In genomic region chr6:18503588-18504231, GRCh38 we compare ENCODE assay signal across 8 cellular contexts.
DNase-seq lines count a peak whose midpoint lies in the region; ATAC-seq and TF ChIP-seq lines count a peak whose summit lies in the region.

No MANE protein-coding gene starts in this region.

- H3K36me3 Mint-ChIP-seq in stimulated activated effector memory CD8-positive, alpha-beta T cell treated with anti-CD3 and anti-CD28 coated beads, Interleukin-12 subunit alpha, Interleukin-12 subunit beta, amount 100 ng/mL, for 72 hours, result no peaks in the 10 kb centered on the region

- H3K4me3 Mint-ChIP-seq in stimulated activated effector memory CD8-positive, alpha-beta T cell treated with anti-CD3 and anti-CD28 coated beads, Interleukin-12 subunit alpha, Interleukin-12 subunit beta, amount 100 ng/mL, for 72 hours, result no peak overlapping the region

- no peaks in the 10 kb centered on the region for H3F3A ChIP-seq in SK-N-SH (replicated peaks; ENCODE audit: insufficient read depth)

- peak; percentile 97 for TF ChIP-seq CTCF in AG09309 (IDR thresholded peaks at IDR 0.05; ENCODE audit: control insufficient read depth, insufficient read depth, low read depth, low read length, missing control alignments)
- TF ChIP-seq CTCF in GM12874 (IDR thresholded peaks at IDR 0.05; ENCODE audit: insufficient read depth, low read depth, low read length), result peak; percentile 80
- TF ChIP-seq CTCF in SK-N-SH (IDR thresholded peaks at IDR 0.05), result peak; percentile 94
- TF ChIP-seq CTCF in coronary artery (IDR thresholded peaks at IDR 0.05), result peak; percentile 70
- peak; percentile 80 to 83 for TF ChIP-seq CTCF in left lung (IDR thresholded peaks at IDR 0.05)

- H3K36me3 ChIP-seq in SK-N-SH (replicated peaks in 1 of 2; ENCODE audit: control insufficient read depth in 1 of 2, insufficient read depth in 2 of 2, low read length in 1 of 2), result no peaks in the 10 kb centered on the region
- H3K36me3 ChIP-seq in left lung, result no peaks in the 10 kb centered on the region

- TF ChIP-seq RAD21 in SK-N-SH (IDR thresholded peaks at IDR 0.05; ENCODE audit: low read length), result peak; percentile 98

- CTCF ChIA-PET in SK-N-SH (lab: Yijun Ruan, JAX), result interaction anchor here (0.7 to 3.2 kb wide), 31 partner anchors 9 to 1347 kb away, joined by 3 to 32 read pairs (median 4); partner anchors contain the start of gene RNF144B

- POLR2A ChIA-PET in SK-N-SH (lab: Yijun Ruan, JAX), result no interaction called here

- 40% methylated on average over 11 of the region's 11 CpGs for WGBS in SK-N-SH (ENCODE audit: low lambda C conversion rate)

- no peak overlapping the region for H3K27ac Mint-ChIP-seq in stimulated activated effector memory CD8-positive, alpha-beta T cell treated with anti-CD3 and anti-CD28 coated beads, Interleukin-12 subunit alpha, Interleukin-12 subunit beta, amount 100 ng/mL, for 72 hours

- no peaks in the 10 kb centered on the region for H4K20me1 ChIP-seq in SK-N-SH (ENCODE audit: insufficient read depth)

- no peaks in the 10 kb centered on the region for H3K27me3 ChIP-seq in SK-N-SH (ENCODE audit: insufficient read depth)
- H3K27me3 ChIP-seq in left lung, result no peaks in the 10 kb centered on the region

- H3K9me3 ChIP-seq in SK-N-SH (no peaks in the 10 kb centered on the region), left lung (no peaks in the 10 kb centered on the region)

- intact Hi-C loops in left lung (cut with DNase I), result loop anchor here in 1 of 2 donors (2.0 kb wide), 1 partner anchor 179 kb away; no protein-coding TSS in a partner anchor

- H3K79me2 ChIP-seq in SK-N-SH (ENCODE audit: insufficient read depth), result no peaks in the 10 kb centered on the region

- H3K9me2 ChIP-seq in SK-N-SH, result no peaks in the 10 kb centered on the region

- peak overlapping the region; percentile 18; the same call in 1 of the 2 replicates for H3K4me3 ChIP-seq in AG09309 (ENCODE audit: control insufficient read depth, low read depth, low read length)
- peak overlapping the region; percentile 9 to 19; a peak in 2 of 4 replicates for H3K4me3 ChIP-seq in SK-N-SH (ENCODE audit: low read depth in 2 of 2, low read length in 1 of 2)
- peak overlapping the region; percentile 57 for H3K4me3 ChIP-seq in coronary artery
- H3K4me3 ChIP-seq in left lung, result peak overlapping the region; percentile 16 to 18

- DNase-seq in AG09309 (ENCODE audit: low read depth), result peak; percentile 33
- peak; percentile 77 for DNase-seq in NCI-H1092 treated with DMSO at 0.1 percent for 48 hours (lab: John Stamatoyannopoulos, UW)
- peak; percentile 52 for DNase-seq in SK-N-SH
- no peak for DNase-seq in coronary artery (ENCODE audit: low spot score)
- DNase-seq in left lung, result peak in 1 of 2 donors; percentile 58
- DNase-seq in stimulated activated effector memory CD8-positive, alpha-beta T cell treated with anti-CD3 and anti-CD28 coated beads, Interleukin-12 subunit alpha, Interleukin-12 subunit beta, amount 100 ng/mL, for 72 hours (ENCODE audit: low spot score in 2 of 2), result no peak

- no peak overlapping the region for H3K9ac ChIP-seq in SK-N-SH

- no peak for TF ChIP-seq EP300 in SK-N-SH (IDR thresholded peaks at IDR 0.05; ENCODE audit: borderline replicate concordance in 1 of 2, low read depth in 1 of 2, low read length in 1 of 2)

- H3K4me1 Mint-ChIP-seq in stimulated activated effector memory CD8-positive, alpha-beta T cell treated with anti-CD3 and anti-CD28 coated beads, Interleukin-12 subunit alpha, Interleukin-12 subunit beta, amount 100 ng/mL, for 72 hours, result no peaks in the 10 kb centered on the region

- H3K27ac ChIP-seq in SK-N-SH (ENCODE audit: low read depth in 2 of 2, low read length in 1 of 2) (no peak overlapping the region; a peak in 1 of 4 replicates), coronary artery (peak overlapping the region in 1 of 2 donors; percentile 63), left lung (peak overlapping the region; percentile 21 to 74)

- H3K9me3 Mint-ChIP-seq in stimulated activated effector memory CD8-positive, alpha-beta T cell treated with anti-CD3 and anti-CD28 coated beads, Interleukin-12 subunit alpha, Interleukin-12 subunit beta, amount 100 ng/mL, for 72 hours, result no peaks in the 10 kb centered on the region

- H3K4me1 ChIP-seq in SK-N-SH (ENCODE audit: control insufficient read depth in 1 of 2, insufficient read depth in 2 of 2, low read depth in 1 of 2, low read length in 1 of 2), result peaks cover 4 to 6% of the 10 kb centered on the region in 2 experiments; a peak in 2 of 4 replicates
- peaks cover 7 to 29% of the 10 kb centered on the region in 2 donors for H3K4me1 ChIP-seq in left lung

- ATAC-seq in HG02623 (IDR thresholded peaks at IDR 0.05; ENCODE audit: unreplicated experiment) (peak; percentile 64), left lung (peak; percentile 95)
- ATAC-seq in stimulated activated effector memory CD8-positive, alpha-beta T cell treated with anti-CD3 and anti-CD28 coated beads, Interleukin-12 subunit alpha, Interleukin-12 subunit beta, amount 100 ng/mL, for 72 hours, result peak; percentile 48

- H3K4me2 ChIP-seq in SK-N-SH, result no peak overlapping the region

- peak overlapping the region; percentile 85 for H2AFZ ChIP-seq in SK-N-SH (ENCODE audit: low read depth)

TF ChIP-seq in SK-N-SH, 30 proteins besides CTCF, POLR2A, EP300 and RAD21:
- TF ChIP-seq SMC3 (IDR thresholded peaks at IDR 0.05; ENCODE audit: low read depth, low read length), result peak; percentile 98
- peak; percentile 57 for TF ChIP-seq GABPA (IDR thresholded peaks at IDR 0.05; ENCODE audit: low read depth)
- TF ChIP-seq TAF1 (IDR thresholded peaks at IDR 0.05; ENCODE audit: borderline replicate concordance, low read depth, low read length), result no peak

Comparison
In these comparisons a context has a peak if more than half of its experiments do, and no peak if none do; other contexts are left out.
1. DNase-seq: peak in AG09309 (single experiment), NCI-H1092 treated with DMSO at 0.1 percent for 48 hours (single experiment) and SK-N-SH (single experiment); none in coronary artery (single experiment) and stimulated activated effector memory CD8-positive, alpha-beta T cell treated with anti-CD3 and anti-CD28 coated beads, Interleukin-12 subunit alpha, Interleukin-12 subunit beta, amount 100 ng/mL, for 72 hours (0 of 2).
2. H3K27ac ChIP-seq: peak in left lung (2 of 2); none in SK-N-SH (0 of 2).
3. Peak in every context shown above with its lines, with median percentiles within 50 percentile points of each other: H3K4me3 ChIP-seq, CTCF ChIP-seq and ATAC-seq.